ENCODE assay signal across 8 cellular contexts in genomic region chr3:48472673-48472922, GRCh38. TPM values are rescaled to one million over a fixed set of nuclear protein-coding genes. Genes with fewer than 3 reads are reported as not detected.
DNase-seq lines count a peak whose midpoint lies in the region; ATAC-seq and TF ChIP-seq lines count a peak whose summit lies in the region.

No MANE protein-coding gene starts in this region.

- peak overlapping the region; percentile 99 for H2AK9ac ChIP-seq in IMR-90 (replicated peaks; ENCODE audit: low read depth, low read length, poor library complexity)

- H3K14ac ChIP-seq in IMR-90 (replicated peaks; ENCODE audit: low read depth, low read length) = peak overlapping the region; percentile 100

- H3K18ac ChIP-seq in IMR-90 (ENCODE audit: low read depth, low read length) = peak overlapping the region; percentile 72

- peaks cover 6% of the 10 kb centered on the region for H3K4me1 ChIP-seq in IMR-90 (ENCODE audit: control insufficient read depth, insufficient read depth, low read length)
- peaks cover 31 to 38% of the 10 kb centered on the region in 2 donors for H3K4me1 ChIP-seq in mucosa of rectum (ENCODE audit: control insufficient read depth in 2 of 2, insufficient read depth in 2 of 2, low read length in 2 of 2)

- H3K56ac ChIP-seq in IMR-90 (ENCODE audit: extremely low read depth, insufficient read depth, low read length) = peak overlapping the region; percentile 91

- H3K4me2 ChIP-seq in IMR-90 (ENCODE audit: low read depth, low read length) = peak overlapping the region; percentile 59

- POLR2A ChIA-PET in IMR-90 (lab: Charles Lee; ENCODE audit: unreplicated experiment) = interaction anchor here (0.5 kb wide), 1 partner anchor 49 kb away, joined by 3 read pairs; no protein-coding TSS in a partner anchor

- peak overlapping the region; percentile 100 for H3K4ac ChIP-seq in IMR-90 (ENCODE audit: low read depth, low read length)

- peaks cover 12% of the 10 kb centered on the region; the same call in 1 of the 2 replicates for H3K9me1 ChIP-seq in IMR-90 (ENCODE audit: insufficient read depth, low read length)

- DNase-seq in IMR-90 (no peak), choroid plexus epithelial cell (ENCODE audit: low read depth) (no peak), NCI-H1092 treated with DMSO at 0.1 percent for 48 hours (lab: John Stamatoyannopoulos, UW) (no peak), NCI-H748 treated with DMSO at 0.1 percent for 48 hours (lab: John Stamatoyannopoulos, UW) (no peak), HK-2 (ENCODE audit: unreplicated experiment) (no peak)

- BruUV-seq in IMR-90 (replicated peaks; lab: Mats Ljungman, UMichigan) = no TSS peak

- H3K9me3 ChIP-seq in IMR-90 (ENCODE audit: control insufficient read depth, insufficient read depth, low read length) = no peaks in the 10 kb centered on the region
- H3K9me3 ChIP-seq in mucosa of rectum (ENCODE audit: control insufficient read depth in 2 of 2, low read length in 2 of 2) = no peaks in the 10 kb centered on the region

- H3K4me3 ChIP-seq in IMR-90 (ENCODE audit: insufficient read depth, low read depth, low read length) (peak overlapping the region; percentile 68), choroid plexus epithelial cell (ENCODE audit: low read depth, low read length) (peak overlapping the region; percentile 86), mucosa of rectum (ENCODE audit: low read length in 2 of 2) (peak overlapping the region; percentile 85 to 97)

- peak overlapping the region; percentile 93 for H4K91ac ChIP-seq in IMR-90 (ENCODE audit: insufficient read depth, low read depth, low read length)

- peak overlapping the region; percentile 89 for H2BK120ac ChIP-seq in IMR-90 (ENCODE audit: low read depth, low read length)

- H3K36me3 ChIP-seq in IMR-90 (ENCODE audit: control insufficient read depth, insufficient read depth, low read length) (peaks cover 25% of the 10 kb centered on the region), mucosa of rectum (ENCODE audit: control insufficient read depth in 2 of 2, insufficient read depth in 2 of 2, low read length in 2 of 2) (peaks cover 15 to 24% of the 10 kb centered on the region in 2 donors)

- H2BK20ac ChIP-seq in IMR-90 (ENCODE audit: low read depth, low read length) = peak overlapping the region; percentile 50; the same call in 1 of the 2 replicates

- H2BK15ac ChIP-seq in IMR-90 (ENCODE audit: low read depth, low read length) = peak overlapping the region; percentile 82; the same call in 2 of the 3 replicates

- dilution Hi-C loops in IMR-90 (cut with HindIII; ENCODE audit: low sequenced_read_pairs, unreplicated experiment) = no loop called here

- TF ChIP-seq POLR2A in IMR-90 (IDR thresholded peaks at IDR 0.05; ENCODE audit: low read depth, low read length) = no peak

- no peaks in the 10 kb centered on the region; the same call in 1 of the 2 replicates for H4K20me1 ChIP-seq in IMR-90 (ENCODE audit: insufficient read depth, low read length)

- 0% methylated on average over 3 of the region's 5 CpGs; no CpG with 5 or more reads in 1 of the 2 experiments for WGBS in IMR-90 (ENCODE audit: extremely low coverage in 2 of 2, insufficient read length in 1 of 2), 2 experiments

- ATAC-seq in GM19025 (IDR thresholded peaks at IDR 0.05; ENCODE audit: low read depth, unreplicated experiment) (peak; percentile 6), IMR-90 (ENCODE audit: low read depth) (peak; percentile 59), GM21447 (IDR thresholded peaks at IDR 0.05; ENCODE audit: unreplicated experiment) (no peak)

- intact Hi-C loops in IMR-90 (cut with micrococcal nuclease) = loop anchor here (2.0 kb wide), 2 partner anchors 76 to 162 kb away; partner anchors contain the start of gene SLC26A6

- no peak for TF ChIP-seq RAD21 in IMR-90 (IDR thresholded peaks at IDR 0.05; ENCODE audit: low read length)

- H2AFZ ChIP-seq in IMR-90 (replicated peaks; ENCODE audit: low read length, poor library complexity) = peak overlapping the region; percentile 95

- peak overlapping the region; percentile 77 for H4K5ac ChIP-seq in IMR-90 (ENCODE audit: low read depth, low read length)

- CTCF ChIA-PET in IMR-90 (lab: Yijun Ruan, JAX) = interaction anchor here (0.7 to 1.6 kb wide), 5 partner anchors 13 to 76 kb away, joined by 3 read pairs; no protein-coding TSS in a partner anchor

- H3K27ac ChIP-seq in IMR-90 (ENCODE audit: insufficient read depth, low read length) (peak overlapping the region; percentile 94), mucosa of rectum (ENCODE audit: low read depth in 2 of 2, low read length in 2 of 2) (peak overlapping the region; percentile 97 to 98)

- peak overlapping the region; percentile 98 for H2AK5ac ChIP-seq in IMR-90 (ENCODE audit: low read depth, low read length)

- H3K9ac ChIP-seq in IMR-90 (ENCODE audit: low read depth, low read length) (peak overlapping the region; percentile 96), mucosa of rectum (ENCODE audit: low read depth in 1 of 2, low read length in 2 of 2) (peak overlapping the region; percentile 95 to 99)

- H4K8ac ChIP-seq in IMR-90 (ENCODE audit: low read depth in 2 of 2, low read length in 2 of 2) = peak overlapping the region; percentile 91 to 97

- TF ChIP-seq CTCF in IMR-90 (conservative IDR thresholded peaks at IDR 0.05; ENCODE audit: low read depth, low read length) (no peak), choroid plexus epithelial cell (conservative IDR thresholded peaks at IDR 0.05; ENCODE audit: low read depth, low read length) (peak; percentile 17)

- H3K23ac ChIP-seq in IMR-90 (ENCODE audit: low read depth, low read length) = peak overlapping the region; percentile 100

- H3K79me1 ChIP-seq in IMR-90 (ENCODE audit: low read depth in 1 of 2, low read length in 2 of 2) = peaks cover 4 to 56% of the 10 kb centered on the region in 2 experiments

- in situ Hi-C loops in IMR-90 (cut with MboI; ENCODE audit: low sequenced_read_pairs) = no loop called here

- H3K27me3 ChIP-seq in IMR-90 (ENCODE audit: control insufficient read depth, insufficient read depth, low read length) = no peaks in the 10 kb centered on the region
- no peaks in the 10 kb centered on the region for H3K27me3 ChIP-seq in mucosa of rectum (ENCODE audit: control insufficient read depth in 2 of 2, insufficient read depth in 2 of 2, low read length in 2 of 2)

- H2BK5ac ChIP-seq in IMR-90 (ENCODE audit: low read depth, low read length, poor library complexity, severe bottlenecking) = peak overlapping the region; percentile 94

TF ChIP-seq in IMR-90, 13 proteins besides CTCF, POLR2A, EP300 and RAD21:
- no peak for TF ChIP-seq MAZ (IDR thresholded peaks at IDR 0.05; ENCODE audit: borderline replicate concordance, low read depth, low read length)
- TF ChIP-seq RCOR1 (IDR thresholded peaks at IDR 0.05; ENCODE audit: insufficient replicate concordance, low read length) = no peak
- no peak for TF ChIP-seq SMC3 (IDR thresholded peaks at IDR 0.05; ENCODE audit: low read depth, low read length)

RNA-seq across cellular contexts. Expression of gene ATRIP, which starts 26.1 kb away (rescaled TPM):
- total RNA-seq in IMR-90 (2012; rRNA removed) = 7.2 and 10.8 TPM in 2 replicates
- polyA plus RNA-seq in IMR-90 (2012; rRNA removed) = 6.8 and 7.2 TPM in 2 replicates
- polyA plus RNA-seq in IMR-90 (2012; cell fraction: cytosol; rRNA removed) = 3.8 and 4.0 TPM in 2 replicates
- 8.2 and 14.4 TPM in 2 replicates for polyA plus RNA-seq in IMR-90 (2012; cell fraction: nucleus; rRNA removed; ENCODE audit: low replicate concordance)

RNA-seq across cellular contexts. Expression of gene SHISA5, which starts 31.4 kb away (rescaled TPM):
- 82.3 and 88.6 TPM in 2 replicates for total RNA-seq in IMR-90 (2012; rRNA removed)
- polyA plus RNA-seq in IMR-90 (2012; rRNA removed) = 162 and 181 TPM in 2 replicates
- 139 and 294 TPM in 2 replicates for polyA plus RNA-seq in IMR-90 (2012; cell fraction: cytosol; rRNA removed)
- 81.3 and 139 TPM in 2 replicates for polyA plus RNA-seq in IMR-90 (2012; cell fraction: nucleus; rRNA removed; ENCODE audit: low replicate concordance)

RNA-seq across cellular contexts. Expression of gene TMA7, which starts 32.5 kb away (rescaled TPM):
- total RNA-seq in IMR-90 (2012; rRNA removed) = 81.9 and 131 TPM in 2 replicates
- polyA plus RNA-seq in IMR-90 (2012; rRNA removed) = 220 and 240 TPM in 2 replicates
- polyA plus RNA-seq in IMR-90 (2012; cell fraction: cytosol; rRNA removed) = 76.2 and 162 TPM in 2 replicates
- polyA plus RNA-seq in IMR-90 (2012; cell fraction: nucleus; rRNA removed; ENCODE audit: low replicate concordance) = 19.3 and 97.5 TPM in 2 replicates

RNA-seq across cellular contexts. Expression of gene CCDC51, which starts 32.7 kb away (rescaled TPM):
- 15.3 and 16.1 TPM in 2 replicates for total RNA-seq in IMR-90 (2012; rRNA removed)
- polyA plus RNA-seq in IMR-90 (2012; rRNA removed) = 11.0 TPM in 2 replicates
- 11.0 and 14.3 TPM in 2 replicates for polyA plus RNA-seq in IMR-90 (2012; cell fraction: cytosol; rRNA removed)
- polyA plus RNA-seq in IMR-90 (2012; cell fraction: nucleus; rRNA removed; ENCODE audit: low replicate concordance) = 4.0 and 4.7 TPM in 2 replicates

RNA-seq across cellular contexts. Expression of gene PLXNB1, which starts 42.7 kb away (rescaled TPM):
- 5.2 and 9.2 TPM in 2 replicates for total RNA-seq in IMR-90 (2012; rRNA removed)
- 25.3 and 27.0 TPM in 2 replicates for polyA plus RNA-seq in IMR-90 (2012; rRNA removed)
- polyA plus RNA-seq in IMR-90 (2012; cell fraction: cytosol; rRNA removed) = 11.3 and 16.3 TPM in 2 replicates
- polyA plus RNA-seq in IMR-90 (2012; cell fraction: nucleus; rRNA removed; ENCODE audit: low replicate concordance) = 156 and 317 TPM in 2 replicates
